In the genomic region with DNA sequence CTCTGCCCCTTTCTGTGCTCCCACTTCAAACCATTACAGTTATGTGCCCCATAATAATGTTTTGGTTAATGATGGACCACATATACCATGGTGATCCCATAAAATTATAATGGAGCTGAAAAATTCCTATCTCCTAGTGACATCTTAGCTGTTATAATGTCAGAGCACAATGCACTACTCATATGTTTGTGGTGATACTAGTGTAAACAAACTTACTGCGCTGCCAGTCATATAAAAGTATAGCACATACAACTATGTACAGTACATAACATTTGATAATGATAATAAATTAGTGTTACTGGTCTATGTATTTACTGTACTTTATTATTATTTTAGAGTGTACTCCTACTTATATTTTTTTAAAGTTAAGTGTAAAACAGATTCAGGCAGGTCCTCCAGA, we compare ENCODE assay signal across 33 cellular contexts. TPM values are rescaled to one million over a fixed set of nuclear protein-coding genes. Genes with fewer than 3 reads are reported as not detected.
A peak's percentile ranks its signal among the peaks of the same experiment; 100 is the strongest.
DNase-seq lines count a peak whose midpoint lies in the region; ATAC-seq and TF ChIP-seq lines count a peak whose summit lies in the region.
"Had no signal": no experiment of that assay in that cellular context is flagged by ENCODE, and none has a peak within 500 bp of the region (broad histone marks: within the 10 kb centered on the region; RNA-seq: fewer than 3 reads in every experiment).

No MANE protein-coding gene starts in this region.

- CTCF ChIA-PET in PC-3 (lab: Charles Lee), result no interaction called here

- no peak overlapping the region for H2AFZ ChIP-seq in PC-3 (ENCODE audit: low read length)

- H3K36me3 ChIP-seq in PC-3 (ENCODE audit: low read depth, low read length), result no peaks in the 10 kb centered on the region
- H3K36me3 ChIP-seq: BE2C; BLaER1; BLaER1 treated with 17β-estradiol and CSF1 and Interleukin-3, amounts not matched to agents 10 nM and 100 nM had no signal

- H3K4me2 ChIP-seq in PC-3 (ENCODE audit: low read length), result no peak overlapping the region
- H3K4me2 ChIP-seq: A549; BLaER1; BLaER1 treated with 17β-estradiol and CSF1 and Interleukin-3, amounts not matched to agents 10 nM and 100 nM had no signal

- H4K20me1 ChIP-seq in PC-3 (ENCODE audit: low read length), result no peaks in the 10 kb centered on the region
- H4K20me1 ChIP-seq: BLaER1; BLaER1 treated with 17β-estradiol and CSF1 and Interleukin-3, amounts not matched to agents 10 nM and 100 nM had no signal

- no peak overlapping the region for H3K9ac ChIP-seq in PC-3 (ENCODE audit: low read length)
- H3K9ac ChIP-seq: BLaER1; BLaER1 treated with 17β-estradiol and CSF1 and Interleukin-3, amounts not matched to agents 10 nM and 100 nM had no signal

- POLR2A ChIA-PET in PC-3 (lab: Charles Lee; ENCODE audit: unreplicated experiment), result no interaction called here

- H3K4me3 ChIP-seq in LNCaP clone FGC (ENCODE audit: low read depth, low read length), result no peak overlapping the region
- no peak overlapping the region for H3K4me3 ChIP-seq in PC-3 (ENCODE audit: low read length)
- H3K4me3 ChIP-seq: A549; BLaER1; BLaER1 treated with 17β-estradiol and CSF1 and Interleukin-3, amounts not matched to agents 10 nM and 100 nM had no signal

- intact Hi-C loops in PC-3 (cut with micrococcal nuclease), result no loop called here

- no peaks in the 10 kb centered on the region for H3K27me3 ChIP-seq in PC-3 (ENCODE audit: low read length)
- H3K27me3 ChIP-seq: BE2C; BLaER1; BLaER1 treated with 17β-estradiol and CSF1 and Interleukin-3, amounts not matched to agents 10 nM and 100 nM had no signal

- H3K4me1 ChIP-seq in PC-3 (ENCODE audit: insufficient read depth, low read length), result no peaks in the 10 kb centered on the region
- H3K4me1 ChIP-seq: A549; BE2C; BLaER1; BLaER1 treated with 17β-estradiol and CSF1 and Interleukin-3, amounts not matched to agents 10 nM and 100 nM; Caco-2 had no signal

- no peaks in the 10 kb centered on the region for H3F3A ChIP-seq in PC-3 (ENCODE audit: low read length, unreplicated experiment)

- no peak overlapping the region for H3K27ac ChIP-seq in PC-3 (ENCODE audit: low read length)
- H3K27ac ChIP-seq: 22Rv1; A549; BLaER1; BLaER1 treated with 17β-estradiol and CSF1 and Interleukin-3, amounts not matched to agents 10 nM and 100 nM; C4-2B had no signal

- peak; percentile 67 for ATAC-seq in PC-3
- ATAC-seq: A549; CD8-positive, alpha-beta T cell had no signal

- TF ChIP-seq CTCF in LNCaP clone FGC (IDR thresholded peaks at IDR 0.05; ENCODE audit: control insufficient read depth, extremely low read depth, insufficient read depth) (no peak), PC-3 (conservative IDR thresholded peaks at IDR 0.05; ENCODE audit: low read depth, low read length) (no peak)

- BruUV-seq in PC-3 (replicated peaks; lab: Mats Ljungman, UMichigan), result no TSS peak

- H3K79me2 ChIP-seq in PC-3 (ENCODE audit: low read length), result no peaks in the 10 kb centered on the region

- no peaks in the 10 kb centered on the region for H3K9me3 ChIP-seq in PC-3 (ENCODE audit: low read length)
- H3K9me3 ChIP-seq: A549; BE2C; BLaER1; BLaER1 treated with 17β-estradiol and CSF1 and Interleukin-3, amounts not matched to agents 10 nM and 100 nM; Caco-2 had no signal

- H3K9me2 ChIP-seq in PC-3 (replicated peaks; ENCODE audit: low read length), result no peaks in the 10 kb centered on the region

- DNase-seq in LNCaP clone FGC (ENCODE audit: low read depth) (peak; percentile 84), PC-3 (no peak), NCI-H2196 treated with DMSO at 0.1 percent for 48 hours (lab: John Stamatoyannopoulos, UW; ENCODE audit: unreplicated experiment) (no peak), NCI-H1417 (lab: John Stamatoyannopoulos, UW) (no peak)
- DNase-seq: 8988T; ACHN; AML-193; BE2C; C1 segment of cervical spinal cord; Caco-2; Calu3; CD4-positive, alpha-beta memory T cell; CD4-positive, alpha-beta T cell; CD4-positive, CD25-positive, alpha-beta regulatory T cell; CD8-positive, alpha-beta memory T cell; CD8-positive, alpha-beta T cell; COR-L47; DMS 273 treated with DMSO at 0.1 percent for 48 hours; DMS153; DMS53; DMS79; DMS79 treated with DMSO at 0.1 percent for 48 hours; DND-41; EL had no signal

RNA-seq across cellular contexts. Expression of a gene that starts 45.6 kb away (rescaled TPM):
- 19.1 and 20.2 TPM in 2 replicates for total RNA-seq in PC-3 (2014; rRNA removed)

RNA-seq across cellular contexts. Expression of a gene that starts 51.3 kb away (rescaled TPM):
- not detected in 2 replicates for total RNA-seq in PC-3 (2014; rRNA removed)
- total RNA-seq: A172; A673; B cell; Caco-2; Calu3; CD4-positive, alpha-beta memory T cell; CD4-positive, alpha-beta T cell; CD4-positive, CD25-positive, alpha-beta regulatory T cell; CD8-positive, alpha-beta memory T cell; CD8-positive, alpha-beta T cell; Daoy had no signal
